In genomic region chr1:6259491-6260362, GRCh38 we compare ENCODE assay signal across 8 cellular contexts. TPM values are rescaled to one million over a fixed set of nuclear protein-coding genes. Genes with fewer than 3 reads are reported as not detected.
DNase-seq lines count a peak whose midpoint lies in the region; ATAC-seq, FAIRE-seq and TF ChIP-seq lines count a peak whose summit lies in the region.

No MANE protein-coding gene starts in this region.

- H3K27ac ChIP-seq in BLaER1 treated with 17β-estradiol and CSF1 and Interleukin-3, amounts not matched to agents 10 nM and 100 nM, result peak overlapping the region in 3 of 11 experiments; percentile 83 to 96 (median 85); a peak in 5 of 22 replicates
- H3K27ac ChIP-seq in HepG2 (ENCODE audit: extremely low read length, insufficient read depth, low read length), result no peak overlapping the region

- peaks cover 0 to 2% (median 2%) of the 10 kb centered on the region in 11 experiments; a peak in 8 of 22 replicates for H3K36me3 ChIP-seq in BLaER1 treated with 17β-estradiol and CSF1 and Interleukin-3, amounts not matched to agents 10 nM and 100 nM
- no peaks in the 10 kb centered on the region for H3K36me3 ChIP-seq in HepG2 (replicated peaks in 1 of 2; ENCODE audit: control insufficient read depth in 1 of 2, insufficient read depth in 2 of 2, low read length in 2 of 2)

- TF ChIP-seq CTCF in choroid plexus epithelial cell (conservative IDR thresholded peaks at IDR 0.05; ENCODE audit: low read depth, low read length) (no peak), HepG2 (CRISPR knock-in tag; IDR thresholded peaks at IDR 0.05) (no peak)

- peaks cover 3% of the 10 kb centered on the region for H3K27me3 Mint-ChIP-seq in activated CD4-positive, alpha-beta T cell treated with anti-CD3 and anti-CD28 coated beads for 36 hours

- H3K4me3 Mint-ChIP-seq in activated CD4-positive, alpha-beta T cell treated with anti-CD3 and anti-CD28 coated beads for 36 hours, result no peak overlapping the region

- no peak for TF ChIP-seq POLR2A in HepG2 (IDR thresholded peaks at IDR 0.05; ENCODE audit: insufficient read depth in 1 of 2, low read depth in 2 of 2, low read length in 2 of 2)

- peak overlapping the region; percentile 77 to 95 (median 82) for H3K4me3 ChIP-seq in BLaER1 treated with 17β-estradiol and CSF1 and Interleukin-3, amounts not matched to agents 10 nM and 100 nM
- H3K4me3 ChIP-seq in choroid plexus epithelial cell (ENCODE audit: low read depth, low read length) (peak overlapping the region; percentile 59), HepG2 (replicated peaks in 1 of 3; ENCODE audit: insufficient read depth in 1 of 3, low read depth in 2 of 3, low read length in 3 of 3) (peak overlapping the region in 2 of 3 experiments; percentile 54 to 63; a peak in 4 of 6 replicates)

- H3K9me3 Mint-ChIP-seq in activated CD4-positive, alpha-beta T cell treated with anti-CD3 and anti-CD28 coated beads for 36 hours (ENCODE audit: low read depth), result no peaks in the 10 kb centered on the region

- H3K9me3 ChIP-seq in BLaER1 treated with 17β-estradiol and CSF1 and Interleukin-3, amounts not matched to agents 10 nM and 100 nM (replicated peaks in 1 of 11), result no peaks in the 10 kb centered on the region
- H3K9me3 ChIP-seq in HepG2 (ENCODE audit: low read length), result no peaks in the 10 kb centered on the region

- H3K36me3 Mint-ChIP-seq in activated CD4-positive, alpha-beta T cell treated with anti-CD3 and anti-CD28 coated beads for 36 hours (ENCODE audit: low read depth), result no peaks in the 10 kb centered on the region

- peak overlapping the region; percentile 81 to 100 (median 97) for H3K4me2 ChIP-seq in BLaER1 treated with 17β-estradiol and CSF1 and Interleukin-3, amounts not matched to agents 10 nM and 100 nM
- peak overlapping the region; percentile 51 for H3K4me2 ChIP-seq in HepG2 (ENCODE audit: low read depth, low read length)

- ATAC-seq in GM21529 (IDR thresholded peaks at IDR 0.05; ENCODE audit: unreplicated experiment) (peak; percentile 58), HepG2 (peak; percentile 39)
- ATAC-seq in activated CD4-positive, alpha-beta T cell treated with anti-CD3 and anti-CD28 coated beads for 36 hours, result peak; percentile 53

- no peak overlapping the region for H2AFZ ChIP-seq in HepG2 (ENCODE audit: low read length)

- peaks cover 0 to 20% (median 0%) of the 10 kb centered on the region in 11 experiments; a peak in 6 of 22 replicates for H3K27me3 ChIP-seq in BLaER1 treated with 17β-estradiol and CSF1 and Interleukin-3, amounts not matched to agents 10 nM and 100 nM
- H3K27me3 ChIP-seq in HepG2 (ENCODE audit: control insufficient read depth in 1 of 2, insufficient read depth in 2 of 2, low read length in 2 of 2), result peaks cover 0 to 7% of the 10 kb centered on the region in 2 experiments; a peak in 3 of 5 replicates

- WGBS in HepG2 (ENCODE audit: low lambda C conversion rate), result 9% methylated on average over 9 of the region's 46 CpGs

- BruUV-seq in HepG2 (replicated peaks; lab: Mats Ljungman, UMichigan), result no TSS peak

- TF ChIP-seq RAD21 in HepG2 (CRISPR knock-in tag; IDR thresholded peaks at IDR 0.05), result no peak

- TF ChIP-seq EP300 in HepG2 (IDR thresholded peaks at IDR 0.05; ENCODE audit: low read depth in 2 of 2, low read length in 2 of 2) (no peak), HepG2 (CRISPR knock-in tag; IDR thresholded peaks at IDR 0.05; ENCODE audit: borderline replicate concordance) (no peak)

- H4K20me1 ChIP-seq in BLaER1 treated with 17β-estradiol and CSF1 and Interleukin-3, amounts not matched to agents 10 nM and 100 nM, result peaks cover 6 to 89% (median 61%) of the 10 kb centered on the region in 11 experiments; a peak in 20 of 22 replicates
- no peaks in the 10 kb centered on the region for H4K20me1 ChIP-seq in HepG2 (ENCODE audit: insufficient read depth, low read length)

- no peak for FAIRE-seq in HepG2 (lab: Jason Lieb, UNC)

- intact Hi-C loops in activated CD4-positive, alpha-beta T cell treated with anti-CD3 and anti-CD28 coated beads for 36 hours (cut with DNase I, micrococcal nuclease), result loop anchor here in 1 of 2 experiments (1.0 kb wide), 2 partner anchors 13 to 134 kb away; partner anchors contain the start of gene ACOT7
- intact Hi-C loops in HepG2 (cut with micrococcal nuclease; ENCODE audit: unreplicated experiment), result no loop called here

- peak overlapping the region in 7 of 11 experiments; percentile 8 to 96 (median 83); a peak in 12 of 22 replicates for H3K9ac ChIP-seq in BLaER1 treated with 17β-estradiol and CSF1 and Interleukin-3, amounts not matched to agents 10 nM and 100 nM
- no peak overlapping the region for H3K9ac ChIP-seq in HepG2 (ENCODE audit: insufficient read depth, low read depth, low read length)

- DNase-seq in NCI-H2171 treated with DMSO at 0.1 percent for 48 hours (lab: John Stamatoyannopoulos, UW) (peak; percentile 60), choroid plexus epithelial cell (ENCODE audit: low read depth) (peak; percentile 77), HepG2 (ENCODE audit: low spot score) (peak; percentile 63), NCI-H128 (lab: John Stamatoyannopoulos, UW; ENCODE audit: unreplicated experiment) (no peak)
- DNase-seq in activated CD4-positive, alpha-beta T cell treated with anti-CD3 and anti-CD28 coated beads for 36 hours, result peak; percentile 86
- DNase-seq in stimulated activated CD4-positive, alpha-beta T cell treated with anti-CD3 and anti-CD28 coated beads, Interleukin-4, amount 100 ng/mL, for 48 hours (ENCODE audit: low read depth in 2 of 2), result peak; percentile 67 to 69

- H3K27ac Mint-ChIP-seq in activated CD4-positive, alpha-beta T cell treated with anti-CD3 and anti-CD28 coated beads for 36 hours, result no peak overlapping the region

- CTCF ChIA-PET in activated CD4-positive, alpha-beta T cell treated with anti-CD3 and anti-CD28 coated beads for 36 hours (lab: Charles Lee), result interaction anchor here (0.6 to 3.2 kb wide), 3 partner anchors 13 to 345 kb away, joined by 3 to 14 read pairs (median 6); no protein-coding TSS in a partner anchor
- CTCF ChIA-PET in HepG2 (lab: Yijun Ruan, JAX; ENCODE audit: low intra/inter-chr PET ratio, low total read pairs), result no interaction called here

- in situ Hi-C loops in HepG2 (cut with HindIII; ENCODE audit: extremely low pct_ligation_motif_present, low pct_unique_long_range_greater_than_20kb), result no loop called here

- no peaks in the 10 kb centered on the region for H3K79me2 ChIP-seq in HepG2 (ENCODE audit: insufficient read depth, low read length)

- peaks cover 27 to 52% (median 48%) of the 10 kb centered on the region in 10 experiments for H3K4me1 ChIP-seq in BLaER1 treated with 17β-estradiol and CSF1 and Interleukin-3, amounts not matched to agents 10 nM and 100 nM
- peaks cover 25% of the 10 kb centered on the region for H3K4me1 ChIP-seq in HepG2 (ENCODE audit: insufficient read depth, low read length)

- peaks cover 3% of the 10 kb centered on the region for H3K4me1 Mint-ChIP-seq in activated CD4-positive, alpha-beta T cell treated with anti-CD3 and anti-CD28 coated beads for 36 hours

- POLR2A ChIA-PET in activated CD4-positive, alpha-beta T cell treated with anti-CD3 and anti-CD28 coated beads for 36 hours (lab: Charles Lee), result interaction anchor here (0.5 kb wide), 1 partner anchor 56 kb away, joined by 3 read pairs; no protein-coding TSS in a partner anchor
- POLR2A ChIA-PET in HepG2 (lab: Yijun Ruan, JAX), result interaction anchor here (1.3 kb wide), 1 partner anchor 24 kb away, joined by 4 read pairs; the partner anchor contains the start of gene ICMT

RNA-seq across cellular contexts. Expression of gene GPR153, which starts 1.2 kb away (rescaled TPM):
- under 1 TPM; 0.16 to 0.25 TPM for total RNA-seq in activated CD4-positive, alpha-beta T cell treated with anti-CD3 and anti-CD28 coated beads for 36 hours
- 0.27 and 0.31 TPM in 2 replicates for total RNA-seq in HepG2 (2016; rRNA removed; fragmentation: Illumina TruSeq; extraction: Trizol)
- 0.09 and 0.10 TPM in 2 replicates for total RNA-seq in HepG2 (2016; cell fraction: cytosol; rRNA removed; fragmentation: Illumina TruSeq; extraction: Trizol; ENCODE audit: low read depth)
- total RNA-seq in HepG2 (2016; cell fraction: insoluble cytoplasmic fraction; rRNA removed; fragmentation: Illumina TruSeq; extraction: Trizol), result 0.12 and 0.28 TPM in 2 replicates
- 0.34 TPM in 2 replicates for total RNA-seq in HepG2 (2016; cell fraction: membrane; rRNA removed; fragmentation: Illumina TruSeq; extraction: Trizol)
- total RNA-seq in HepG2 (2016; cell fraction: nucleus; rRNA removed; fragmentation: Illumina TruSeq; extraction: Trizol), result 0.31 TPM in 2 replicates
- 0.22 and 0.44 TPM in 2 replicates for polyA plus RNA-seq in HepG2 (2011; rRNA removed)
- 0.19 and 0.31 TPM in 2 replicates for polyA plus RNA-seq in HepG2 (2011; cell fraction: cytosol; rRNA removed)
- 0.50 and 0.85 TPM in 2 replicates for polyA plus RNA-seq in HepG2 (2011; cell fraction: nucleus; rRNA removed)
- polyA plus RNA-seq in HepG2 (2012), result 0.15 and 0.28 TPM in 2 replicates
- 0.09 and 0.19 TPM in 2 replicates for polyA plus RNA-seq in HepG2 (2016; cell fraction: cytosol; fragmentation: Illumina TruSeq; extraction: Trizol; ENCODE audit: low read depth)
- polyA plus RNA-seq in HepG2 (2016; cell fraction: insoluble cytoplasmic fraction; fragmentation: Illumina TruSeq; extraction: Trizol; ENCODE audit: low read depth), result 0.29 and 0.35 TPM in 2 replicates
- 0.34 and 0.41 TPM in 2 replicates for polyA plus RNA-seq in HepG2 (2016; cell fraction: membrane; fragmentation: Illumina TruSeq; extraction: Trizol; ENCODE audit: low read depth)
- 0.17 and 0.36 TPM in 2 replicates for polyA plus RNA-seq in HepG2 (2016; cell fraction: nucleus; fragmentation: Illumina TruSeq; extraction: Trizol; ENCODE audit: insufficient read depth, low read depth)
- 0.98 and 5.5 TPM in 2 replicates for polyA minus RNA-seq in HepG2 (2011; rRNA and poly(A)+ RNA removed; ENCODE audit: low replicate concordance)
- polyA minus RNA-seq in HepG2 (2011; cell fraction: cytosol; rRNA and poly(A)+ RNA removed), result 0.30 and 0.44 TPM in 2 replicates
- 0.25 and 0.26 TPM in 2 replicates for polyA minus RNA-seq in HepG2 (2011; cell fraction: nucleus; rRNA and poly(A)+ RNA removed)

RNA-seq across cellular contexts. Expression of gene HES3, which starts 15.7 kb away (rescaled TPM):
- not detected for total RNA-seq in activated CD4-positive, alpha-beta T cell treated with anti-CD3 and anti-CD28 coated beads for 36 hours
- not detected in 2 replicates for total RNA-seq in HepG2 (2016; rRNA removed; fragmentation: Illumina TruSeq; extraction: Trizol)
- not detected in 2 replicates for total RNA-seq in HepG2 (2016; cell fraction: cytosol; rRNA removed; fragmentation: Illumina TruSeq; extraction: Trizol; ENCODE audit: low read depth)
- total RNA-seq in HepG2 (2016; cell fraction: insoluble cytoplasmic fraction; rRNA removed; fragmentation: Illumina TruSeq; extraction: Trizol), result not detected in 2 replicates
- not detected in 2 replicates for total RNA-seq in HepG2 (2016; cell fraction: membrane; rRNA removed; fragmentation: Illumina TruSeq; extraction: Trizol)
- total RNA-seq in HepG2 (2016; cell fraction: nucleus; rRNA removed; fragmentation: Illumina TruSeq; extraction: Trizol), result not detected in 2 replicates
- polyA plus RNA-seq in HepG2 (2011; rRNA removed), result not detected in 2 replicates
- not detected in 2 replicates for polyA plus RNA-seq in HepG2 (2011; cell fraction: cytosol; rRNA removed)
- not detected in 2 replicates for polyA plus RNA-seq in HepG2 (2011; cell fraction: nucleus; rRNA removed)
- not detected in 2 replicates for polyA plus RNA-seq in HepG2 (2012)
- polyA plus RNA-seq in HepG2 (2016; cell fraction: cytosol; fragmentation: Illumina TruSeq; extraction: Trizol; ENCODE audit: low read depth), result not detected in 2 replicates
- not detected in 2 replicates for polyA plus RNA-seq in HepG2 (2016; cell fraction: insoluble cytoplasmic fraction; fragmentation: Illumina TruSeq; extraction: Trizol; ENCODE audit: low read depth)
- polyA plus RNA-seq in HepG2 (2016; cell fraction: membrane; fragmentation: Illumina TruSeq; extraction: Trizol; ENCODE audit: low read depth), result not detected in 2 replicates
- polyA plus RNA-seq in HepG2 (2016; cell fraction: nucleus; fragmentation: Illumina TruSeq; extraction: Trizol; ENCODE audit: insufficient read depth, low read depth), result not detected in 2 replicates
- polyA minus RNA-seq in HepG2 (2011; rRNA and poly(A)+ RNA removed; ENCODE audit: low replicate concordance), result not detected in 2 replicates
- not detected in 2 replicates for polyA minus RNA-seq in HepG2 (2011; cell fraction: cytosol; rRNA and poly(A)+ RNA removed)
- not detected in 2 replicates for polyA minus RNA-seq in HepG2 (2011; cell fraction: nucleus; rRNA and poly(A)+ RNA removed)

RNA-seq across cellular contexts. Expression of gene ICMT, which starts 24.0 kb away (rescaled TPM):
- total RNA-seq in activated CD4-positive, alpha-beta T cell treated with anti-CD3 and anti-CD28 coated beads for 36 hours, result 10 to 100 TPM; 31.9 to 35.4 TPM
- total RNA-seq in HepG2 (2016; rRNA removed; fragmentation: Illumina TruSeq; extraction: Trizol), result 61.7 and 69.7 TPM in 2 replicates
- total RNA-seq in HepG2 (2016; cell fraction: cytosol; rRNA removed; fragmentation: Illumina TruSeq; extraction: Trizol; ENCODE audit: low read depth), result 23.7 and 29.8 TPM in 2 replicates
- 60.0 and 68.5 TPM in 2 replicates for total RNA-seq in HepG2 (2016; cell fraction: insoluble cytoplasmic fraction; rRNA removed; fragmentation: Illumina TruSeq; extraction: Trizol)
- 90.0 and 91.4 TPM in 2 replicates for total RNA-seq in HepG2 (2016; cell fraction: membrane; rRNA removed; fragmentation: Illumina TruSeq; extraction: Trizol)
- total RNA-seq in HepG2 (2016; cell fraction: nucleus; rRNA removed; fragmentation: Illumina TruSeq; extraction: Trizol), result 45.6 and 50.8 TPM in 2 replicates
- polyA plus RNA-seq in HepG2 (2011; rRNA removed), result 23.1 and 24.6 TPM in 2 replicates
- polyA plus RNA-seq in HepG2 (2011; cell fraction: cytosol; rRNA removed), result 23.8 and 31.3 TPM in 2 replicates
- polyA plus RNA-seq in HepG2 (2011; cell fraction: nucleus; rRNA removed), result 8.9 and 10.8 TPM in 2 replicates
- 26.0 and 27.3 TPM in 2 replicates for polyA plus RNA-seq in HepG2 (2012)
- 38.8 and 46.6 TPM in 2 replicates for polyA plus RNA-seq in HepG2 (2016; cell fraction: cytosol; fragmentation: Illumina TruSeq; extraction: Trizol; ENCODE audit: low read depth)
- polyA plus RNA-seq in HepG2 (2016; cell fraction: insoluble cytoplasmic fraction; fragmentation: Illumina TruSeq; extraction: Trizol; ENCODE audit: low read depth), result 66.5 and 67.0 TPM in 2 replicates
- 87.3 and 91.3 TPM in 2 replicates for polyA plus RNA-seq in HepG2 (2016; cell fraction: membrane; fragmentation: Illumina TruSeq; extraction: Trizol; ENCODE audit: low read depth)
- 77.9 and 79.1 TPM in 2 replicates for polyA plus RNA-seq in HepG2 (2016; cell fraction: nucleus; fragmentation: Illumina TruSeq; extraction: Trizol; ENCODE audit: insufficient read depth, low read depth)
- polyA minus RNA-seq in HepG2 (2011; rRNA and poly(A)+ RNA removed; ENCODE audit: low replicate concordance), result 42.4 and 109 TPM in 2 replicates
- 24.0 and 31.1 TPM in 2 replicates for polyA minus RNA-seq in HepG2 (2011; cell fraction: cytosol; rRNA and poly(A)+ RNA removed)
- 12.5 and 14.2 TPM in 2 replicates for polyA minus RNA-seq in HepG2 (2011; cell fraction: nucleus; rRNA and poly(A)+ RNA removed)

RNA-seq across cellular contexts. Expression of gene RNF207, which starts 53.8 kb away (rescaled TPM):
- total RNA-seq in activated CD4-positive, alpha-beta T cell treated with anti-CD3 and anti-CD28 coated beads for 36 hours, result 10 to 100 TPM; 13.5 to 15.2 TPM
- total RNA-seq in HepG2 (2016; rRNA removed; fragmentation: Illumina TruSeq; extraction: Trizol), result 1.7 and 9.8 TPM in 2 replicates
- 2.0 and 3.0 TPM in 2 replicates for total RNA-seq in HepG2 (2016; cell fraction: cytosol; rRNA removed; fragmentation: Illumina TruSeq; extraction: Trizol; ENCODE audit: low read depth)
- total RNA-seq in HepG2 (2016; cell fraction: insoluble cytoplasmic fraction; rRNA removed; fragmentation: Illumina TruSeq; extraction: Trizol), result 2.1 and 8.9 TPM in 2 replicates
- total RNA-seq in HepG2 (2016; cell fraction: membrane; rRNA removed; fragmentation: Illumina TruSeq; extraction: Trizol), result 2.4 and 2.5 TPM in 2 replicates
- total RNA-seq in HepG2 (2016; cell fraction: nucleus; rRNA removed; fragmentation: Illumina TruSeq; extraction: Trizol), result 14.8 and 17.7 TPM in 2 replicates
- 15.9 and 17.9 TPM in 2 replicates for polyA plus RNA-seq in HepG2 (2011; rRNA removed)
- polyA plus RNA-seq in HepG2 (2011; cell fraction: cytosol; rRNA removed), result 3.1 and 5.5 TPM in 2 replicates
- polyA plus RNA-seq in HepG2 (2011; cell fraction: nucleus; rRNA removed), result 282 and 411 TPM in 2 replicates
- 3.9 and 4.0 TPM in 2 replicates for polyA plus RNA-seq in HepG2 (2012)
- 0.45 and 0.62 TPM in 2 replicates for polyA plus RNA-seq in HepG2 (2016; cell fraction: cytosol; fragmentation: Illumina TruSeq; extraction: Trizol; ENCODE audit: low read depth)
- 1.8 and 3.9 TPM in 2 replicates for polyA plus RNA-seq in HepG2 (2016; cell fraction: insoluble cytoplasmic fraction; fragmentation: Illumina TruSeq; extraction: Trizol; ENCODE audit: low read depth)
- polyA plus RNA-seq in HepG2 (2016; cell fraction: membrane; fragmentation: Illumina TruSeq; extraction: Trizol; ENCODE audit: low read depth), result 0.85 and 1.2 TPM in 2 replicates
- polyA plus RNA-seq in HepG2 (2016; cell fraction: nucleus; fragmentation: Illumina TruSeq; extraction: Trizol; ENCODE audit: insufficient read depth, low read depth), result 47.0 and 48.9 TPM in 2 replicates
- 16.5 and 27.5 TPM in 2 replicates for polyA minus RNA-seq in HepG2 (2011; rRNA and poly(A)+ RNA removed; ENCODE audit: low replicate concordance)
- polyA minus RNA-seq in HepG2 (2011; cell fraction: cytosol; rRNA and poly(A)+ RNA removed), result 2.5 TPM in 2 replicates
- 30.0 and 38.2 TPM in 2 replicates for polyA minus RNA-seq in HepG2 (2011; cell fraction: nucleus; rRNA and poly(A)+ RNA removed)
